Comparison of ENCODE assay signal across 8 cellular contexts in the genomic region with DNA sequence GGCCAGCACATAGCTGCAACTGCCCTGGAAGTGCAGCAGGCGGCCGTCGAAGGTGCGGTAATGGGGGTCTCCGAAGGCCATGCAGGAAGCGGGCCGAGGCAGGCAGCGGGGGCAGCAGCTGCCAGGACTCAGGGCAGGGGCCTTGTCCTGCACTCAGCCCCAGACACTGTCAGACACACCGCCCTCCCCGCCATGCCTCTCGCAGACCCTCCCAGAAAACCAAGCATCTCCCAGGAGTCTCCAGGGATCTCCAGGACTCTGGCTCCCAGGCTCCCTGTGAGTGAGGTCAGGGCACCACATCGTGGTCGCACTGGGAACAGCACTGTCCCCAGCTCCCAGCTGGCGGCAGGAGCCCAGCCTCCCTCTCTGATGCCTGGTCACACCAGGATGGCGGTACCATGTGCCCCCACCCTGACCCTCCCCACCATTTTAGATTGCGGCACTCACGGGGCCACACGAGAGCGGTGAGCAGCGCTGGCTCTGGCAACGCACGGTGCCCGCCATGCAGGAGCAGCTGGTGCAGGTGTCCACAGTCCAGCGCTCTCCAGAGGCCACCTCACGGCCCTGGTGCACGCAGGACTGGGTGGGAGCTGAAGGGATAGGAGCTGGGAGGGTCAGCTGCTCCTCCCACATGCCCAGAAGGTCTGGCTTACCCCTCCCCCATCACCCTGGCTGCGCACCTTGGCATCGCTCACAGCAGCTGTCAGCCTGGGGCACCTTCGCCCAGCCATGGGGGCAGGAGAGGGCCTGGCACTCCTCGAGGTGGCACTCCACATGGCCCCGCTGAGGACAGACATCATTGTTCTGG. TPM values are rescaled to one million over a fixed set of nuclear protein-coding genes. Genes with fewer than 3 reads are reported as not detected.
DNase-seq lines count a peak whose midpoint lies in the region; ATAC-seq and TF ChIP-seq lines count a peak whose summit lies in the region.

No MANE protein-coding gene starts in this region.

- in situ Hi-C loops in G401 (cut with HindIII; ENCODE audit: low sequenced_read_pairs), result no loop called here

- H3K4me2 ChIP-seq in OCI-LY7 (ENCODE audit: low read length), result no peak overlapping the region

- intact Hi-C loops in sciatic nerve (cut with DNase I), result no loop called here
- intact Hi-C loops in OCI-LY7 (cut with micrococcal nuclease; ENCODE audit: unreplicated experiment), result loop anchor here (5.0 kb wide), 1 partner anchor 88 kb away; the partner anchor contains the start of gene CCDC136

- TF ChIP-seq CTCF in WI38 (IDR thresholded peaks at IDR 0.05; ENCODE audit: low read depth, low read length) (peak; percentile 91), cardiac muscle cell (IDR thresholded peaks at IDR 0.05; ENCODE audit: low read depth, low read length) (peak; percentile 89), OCI-LY7 (conservative IDR thresholded peaks at IDR 0.05; ENCODE audit: low read length) (no peak)

- H3K36me3 ChIP-seq in cardiac muscle cell, result no peaks in the 10 kb centered on the region
- no peaks in the 10 kb centered on the region for H3K36me3 ChIP-seq in OCI-LY7 (ENCODE audit: insufficient read depth, low read length)

- POLR2A ChIA-PET in OCI-LY7 (lab: Charles Lee), result interaction anchor here (0.7 to 0.9 kb wide), 2 partner anchors 9 to 252 kb away, joined by 3 to 5 read pairs; no protein-coding TSS in a partner anchor

- peaks cover 0 to under 1% of the 10 kb centered on the region in 2 donors for H3K27me3 Mint-ChIP-seq in effector memory CD8-positive, alpha-beta T cell

- peaks cover 3 to 5% of the 10 kb centered on the region in 2 donors for H3K4me1 Mint-ChIP-seq in effector memory CD8-positive, alpha-beta T cell (ENCODE audit: low read depth in 2 of 2)

- H3K4me3 ChIP-seq in WI38 (ENCODE audit: low read depth, low read length) (no peak overlapping the region), cardiac muscle cell (no peak overlapping the region), OCI-LY7 (ENCODE audit: low read depth, low read length, poor library complexity, severe bottlenecking) (no peak overlapping the region)

- H3K36me3 Mint-ChIP-seq in effector memory CD8-positive, alpha-beta T cell (ENCODE audit: insufficient read depth), result peaks cover 3% of the 10 kb centered on the region

- BruUV-seq in OCI-LY7 (replicated peaks; lab: Mats Ljungman, UMichigan), result no TSS peak

- H3K4me1 ChIP-seq in cardiac muscle cell (ENCODE audit: low read depth) (peaks cover under 1% of the 10 kb centered on the region), OCI-LY7 (ENCODE audit: insufficient read depth, low read length, poor library complexity, severe bottlenecking) (peaks cover 8% of the 10 kb centered on the region)

- no peaks in the 10 kb centered on the region for H3K9me3 Mint-ChIP-seq in effector memory CD8-positive, alpha-beta T cell

- no peak overlapping the region for H2AFZ ChIP-seq in OCI-LY7 (ENCODE audit: low read length)

- CTCF ChIA-PET in OCI-LY7 (lab: Charles Lee; ENCODE audit: unreplicated experiment), result no interaction called here

- H3K9me2 ChIP-seq in OCI-LY7 (ENCODE audit: insufficient read depth, low read length), result no peaks in the 10 kb centered on the region

- DNase-seq in G401 (ENCODE audit: low spot score) (peak; percentile 83), NCI-H128 (lab: John Stamatoyannopoulos, UW; ENCODE audit: unreplicated experiment) (peak; percentile 68), cardiac muscle cell (ENCODE audit: low read depth in 1 of 2, low spot score in 1 of 2) (peak; percentile 77 to 84), sciatic nerve (ENCODE audit: low spot score) (no peak), OCI-LY7 (ENCODE audit: low spot score) (no peak)
- DNase-seq in effector memory CD8-positive, alpha-beta T cell, result no peak

- no peaks in the 10 kb centered on the region for H3K27me3 ChIP-seq in cardiac muscle cell

- H4K20me1 ChIP-seq in OCI-LY7 (ENCODE audit: insufficient read depth, low read length), result no peaks in the 10 kb centered on the region

- no peak overlapping the region for H3K27ac Mint-ChIP-seq in effector memory CD8-positive, alpha-beta T cell

- H3K79me2 ChIP-seq in OCI-LY7 (ENCODE audit: insufficient read depth, low read depth, low read length), result no peaks in the 10 kb centered on the region

- no peak overlapping the region for H3K4me3 Mint-ChIP-seq in effector memory CD8-positive, alpha-beta T cell

- H3K27ac ChIP-seq in cardiac muscle cell (no peak overlapping the region), OCI-LY7 (ENCODE audit: low read depth, low read length, poor library complexity, severe bottlenecking) (no peak overlapping the region)

- no peaks in the 10 kb centered on the region for H3K9me3 ChIP-seq in cardiac muscle cell (ENCODE audit: low read depth)
- H3K9me3 ChIP-seq in OCI-LY7 (ENCODE audit: low read length), result no peaks in the 10 kb centered on the region

- ATAC-seq in sciatic nerve (peak; percentile 77), HG02938 (IDR thresholded peaks at IDR 0.05; ENCODE audit: unreplicated experiment) (no peak)
- no peak for ATAC-seq in effector memory CD8-positive, alpha-beta T cell (replicated peaks)

RNA-seq across cellular contexts. Expression of gene ATP6V1F, which starts 17.5 kb away (rescaled TPM):
- total RNA-seq in G401 (2014; rRNA removed; shearing (Covaris generic)), result 221 and 246 TPM in 2 replicates
- total RNA-seq in cardiac muscle cell (113 and 164 TPM in 2 replicates), sciatic nerve (89.6 TPM), OCI-LY7 (2022) (149 and 155 TPM in 2 replicates)
- 284 and 330 TPM in 2 replicates for polyA plus RNA-seq in cardiac muscle cell
- total RNA-seq in OCI-LY7 (2014; rRNA removed; shearing (Covaris generic)), result 84.9 and 108 TPM in 2 replicates

RNA-seq across cellular contexts. Expression of gene KCP, which starts 30.4 kb away (rescaled TPM):
- 2.8 and 4.7 TPM in 2 replicates for total RNA-seq in G401 (2014; rRNA removed; shearing (Covaris generic))
- 0.49 and 1.2 TPM in 2 replicates for total RNA-seq in cardiac muscle cell
- 1.6 TPM in 2 replicates for polyA plus RNA-seq in cardiac muscle cell
- total RNA-seq in sciatic nerve, result 1.8 TPM
- total RNA-seq in OCI-LY7 (2014; rRNA removed; shearing (Covaris generic)), result 0.90 and 2.3 TPM in 2 replicates
- total RNA-seq in OCI-LY7 (2022), result 1.4 TPM in 2 replicates

RNA-seq across cellular contexts. Expression of gene FLNC, which starts 49.9 kb away (rescaled TPM):
- 211 and 231 TPM in 2 replicates for total RNA-seq in G401 (2014; rRNA removed; shearing (Covaris generic))
- total RNA-seq in cardiac muscle cell (500 and 516 TPM in 2 replicates), sciatic nerve (11.7 TPM), OCI-LY7 (2022) (0.06 TPM in 2 replicates)
- 194 and 196 TPM in 2 replicates for polyA plus RNA-seq in cardiac muscle cell
- total RNA-seq in OCI-LY7 (2014; rRNA removed; shearing (Covaris generic)), result 0.03 and 0.05 TPM in 2 replicates

RNA-seq across cellular contexts. Expression of gene IRF5, which starts 57.6 kb away (rescaled TPM):
- total RNA-seq in G401 (2014; rRNA removed; shearing (Covaris generic)), result not detected in 2 replicates
- not detected in 2 replicates for total RNA-seq in cardiac muscle cell
- not detected in 2 replicates for polyA plus RNA-seq in cardiac muscle cell
- total RNA-seq in sciatic nerve, result 8.7 TPM
- total RNA-seq in OCI-LY7 (2014; rRNA removed; shearing (Covaris generic)), result 3.9 and 8.2 TPM in 2 replicates
- 15.8 and 21.9 TPM in 2 replicates for total RNA-seq in OCI-LY7 (2022)

Comparison
In these comparisons a context has a peak if more than half of its experiments do, and no peak if none do; other contexts are left out.
1. DNase-seq: peak in G401 (single experiment), NCI-H128 (single experiment) and cardiac muscle cell (2 of 2); none in sciatic nerve (single experiment), effector memory CD8-positive, alpha-beta T cell (0 of 3) and OCI-LY7 (single experiment).
2. RNA of gene FLNC, which starts 49.9 kb away (total RNA-seq): 500 to 516 TPM in cardiac muscle cell and 211 to 231 TPM in G401; 11.7 TPM in sciatic nerve (single experiment) and 0.03 to 0.06 TPM in OCI-LY7; every median in the first group is over 10 times any median in the second.